In the genomic region with DNA sequence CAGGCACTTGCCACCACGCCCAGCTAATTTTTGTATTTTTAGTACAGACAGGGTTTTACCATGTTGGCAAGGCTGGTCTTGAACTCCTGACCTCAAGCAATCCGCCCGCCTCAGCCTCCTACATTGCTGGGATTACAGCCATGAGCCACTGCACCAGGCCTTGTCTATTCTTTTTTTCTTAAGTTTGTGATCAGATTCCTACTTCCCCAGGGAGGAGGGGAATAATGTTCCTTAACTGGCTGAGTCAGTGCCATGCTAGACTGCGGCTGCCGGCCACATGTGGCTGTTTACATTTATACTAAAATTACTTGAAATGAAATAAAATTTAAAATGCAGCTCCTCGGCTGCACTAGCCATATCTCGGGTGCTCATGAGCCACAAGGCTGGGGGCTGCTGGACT, we compare ENCODE assay signal across 1 cellular context.
TF ChIP-seq lines count a peak whose summit lies in the region.

No MANE protein-coding gene starts in this region.

TF ChIP-seq in IMR-90, 13 proteins besides CTCF, POLR2A, EP300 and RAD21:
- TF ChIP-seq, protein P1, sequence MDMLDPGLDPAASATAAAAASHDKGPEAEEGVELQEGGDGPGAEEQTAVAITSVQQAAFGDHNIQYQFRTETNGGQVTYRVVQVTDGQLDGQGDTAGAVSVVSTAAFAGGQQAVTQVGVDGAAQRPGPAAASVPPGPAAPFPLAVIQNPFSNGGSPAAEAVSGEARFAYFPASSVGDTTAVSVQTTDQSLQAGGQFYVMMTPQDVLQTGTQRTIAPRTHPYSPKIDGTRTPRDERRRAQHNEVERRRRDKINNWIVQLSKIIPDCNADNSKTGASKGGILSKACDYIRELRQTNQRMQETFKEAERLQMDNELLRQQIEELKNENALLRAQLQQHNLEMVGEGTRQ (IDR thresholded peaks at IDR 0.05; ENCODE audit: low read depth, low read length), result no peak; the same call in 1 of the 2 replicates
- TF ChIP-seq FOS (IDR thresholded peaks at IDR 0.05; ENCODE audit: low read depth, low read length) (peak; percentile 50; the same call in 1 of the 2 replicates), MXI1 (IDR thresholded peaks at IDR 0.05; ENCODE audit: borderline replicate concordance, low read depth, low read length) (peak; percentile 96), MAFK (IDR thresholded peaks at IDR 0.05; ENCODE audit: low read depth, low read length) (no peak), CEBPB (IDR thresholded peaks at IDR 0.05; ENCODE audit: low read depth, low read length) (no peak), MAZ (IDR thresholded peaks at IDR 0.05; ENCODE audit: borderline replicate concordance, low read depth, low read length) (no peak), BHLHE40 (IDR thresholded peaks at IDR 0.05; ENCODE audit: low read depth, low read length) (0 out of 2 replicates have a peak, but pooled peaks have one; percentile 19), NFE2L2 (IDR thresholded peaks at IDR 0.05; ENCODE audit: low read depth, low read length) (no peak; the same call in 1 of the 2 replicates)
